In genomic region chr7:150435390-150436073, GRCh38 we compare ENCODE assay signal across 1 cellular context.
TF ChIP-seq lines count a peak whose summit lies in the region.

No MANE protein-coding gene starts in this region.

TF ChIP-seq in K562, 482 proteins besides CTCF, POLR2A, EP300 and RAD21 (continued from another document):
- TF ChIP-seq ZNF280A (IDR thresholded peaks at IDR 0.05; ENCODE audit: low read depth, partially characterized antibody) = no peak
- no peak for TF ChIP-seq GABPB2 (CRISPR knock-in tag; conservative IDR thresholded peaks at IDR 0.05)
- TF ChIP-seq TFAM (CRISPR knock-in tag; conservative IDR thresholded peaks at IDR 0.05) = no peak
- TF ChIP-seq, protein P1, sequence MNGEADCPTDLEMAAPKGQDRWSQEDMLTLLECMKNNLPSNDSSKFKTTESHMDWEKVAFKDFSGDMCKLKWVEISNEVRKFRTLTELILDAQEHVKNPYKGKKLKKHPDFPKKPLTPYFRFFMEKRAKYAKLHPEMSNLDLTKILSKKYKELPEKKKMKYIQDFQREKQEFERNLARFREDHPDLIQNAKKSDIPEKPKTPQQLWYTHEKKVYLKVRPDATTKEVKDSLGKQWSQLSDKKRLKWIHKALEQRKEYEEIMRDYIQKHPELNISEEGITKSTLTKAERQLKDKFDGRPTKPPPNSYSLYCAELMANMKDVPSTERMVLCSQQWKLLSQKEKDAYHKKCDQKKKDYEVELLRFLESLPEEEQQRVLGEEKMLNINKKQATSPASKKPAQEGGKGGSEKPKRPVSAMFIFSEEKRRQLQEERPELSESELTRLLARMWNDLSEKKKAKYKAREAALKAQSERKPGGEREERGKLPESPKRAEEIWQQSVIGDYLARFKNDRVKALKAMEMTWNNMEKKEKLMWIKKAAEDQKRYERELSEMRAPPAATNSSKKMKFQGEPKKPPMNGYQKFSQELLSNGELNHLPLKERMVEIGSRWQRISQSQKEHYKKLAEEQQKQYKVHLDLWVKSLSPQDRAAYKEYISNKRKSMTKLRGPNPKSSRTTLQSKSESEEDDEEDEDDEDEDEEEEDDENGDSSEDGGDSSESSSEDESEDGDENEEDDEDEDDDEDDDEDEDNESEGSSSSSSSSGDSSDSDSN (IDR thresholded peaks at IDR 0.05; ENCODE audit: borderline replicate concordance in 1 of 2, low read depth in 2 of 2, low read length in 2 of 2) = no peak
- TF ChIP-seq, protein P2, sequence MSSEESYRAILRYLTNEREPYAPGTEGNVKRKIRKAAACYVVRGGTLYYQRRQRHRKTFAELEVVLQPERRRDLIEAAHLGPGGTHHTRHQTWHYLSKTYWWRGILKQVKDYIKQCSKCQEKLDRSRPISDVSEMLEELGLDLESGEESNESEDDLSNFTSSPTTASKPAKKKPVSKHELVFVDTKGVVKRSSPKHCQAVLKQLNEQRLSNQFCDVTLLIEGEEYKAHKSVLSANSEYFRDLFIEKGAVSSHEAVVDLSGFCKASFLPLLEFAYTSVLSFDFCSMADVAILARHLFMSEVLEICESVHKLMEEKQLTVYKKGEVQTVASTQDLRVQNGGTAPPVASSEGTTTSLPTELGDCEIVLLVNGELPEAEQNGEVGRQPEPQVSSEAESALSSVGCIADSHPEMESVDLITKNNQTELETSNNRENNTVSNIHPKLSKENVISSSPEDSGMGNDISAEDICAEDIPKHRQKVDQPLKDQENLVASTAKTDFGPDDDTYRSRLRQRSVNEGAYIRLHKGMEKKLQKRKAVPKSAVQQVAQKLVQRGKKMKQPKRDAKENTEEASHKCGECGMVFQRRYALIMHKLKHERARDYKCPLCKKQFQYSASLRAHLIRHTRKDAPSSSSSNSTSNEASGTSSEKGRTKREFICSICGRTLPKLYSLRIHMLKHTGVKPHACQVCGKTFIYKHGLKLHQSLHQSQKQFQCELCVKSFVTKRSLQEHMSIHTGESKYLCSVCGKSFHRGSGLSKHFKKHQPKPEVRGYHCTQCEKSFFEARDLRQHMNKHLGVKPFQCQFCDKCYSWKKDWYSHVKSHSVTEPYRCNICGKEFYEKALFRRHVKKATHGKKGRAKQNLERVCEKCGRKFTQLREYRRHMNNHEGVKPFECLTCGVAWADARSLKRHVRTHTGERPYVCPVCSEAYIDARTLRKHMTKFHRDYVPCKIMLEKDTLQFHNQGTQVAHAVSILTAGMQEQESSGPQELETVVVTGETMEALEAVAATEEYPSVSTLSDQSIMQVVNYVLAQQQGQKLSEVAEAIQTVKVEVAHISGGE (CRISPR knock-in tag; IDR thresholded peaks at IDR 0.05) = 0 out of 6 replicates have a peak, but pooled peaks of 1 of the 3 experiments have one; percentile 46
- no peak for TF ChIP-seq NBN (IDR thresholded peaks at IDR 0.05; ENCODE audit: low read depth)
- no peak for TF ChIP-seq NUFIP1 (IDR thresholded peaks at IDR 0.05; ENCODE audit: partially characterized antibody)
- TF ChIP-seq SMAD3 (CRISPR knock-in tag; conservative IDR thresholded peaks at IDR 0.05) = peak; percentile 20; the same call in 1 of the 2 replicates
- peak; percentile 13; the same call in 1 of the 2 replicates for TF ChIP-seq PHF8 (IDR thresholded peaks at IDR 0.05; ENCODE audit: borderline replicate concordance, low read length)
- TF ChIP-seq NFIC (IDR thresholded peaks at IDR 0.05) = no peak
- TF ChIP-seq KLF6 (CRISPR knock-in tag; IDR thresholded peaks at IDR 0.05; ENCODE audit: borderline replicate concordance) = no peak
- TF ChIP-seq DIDO1 (tag; IDR thresholded peaks at IDR 0.05; ENCODE audit: low read depth) = 0 out of 2 replicates have a peak, but pooled peaks have one; percentile 9
- TF ChIP-seq, protein P3, sequence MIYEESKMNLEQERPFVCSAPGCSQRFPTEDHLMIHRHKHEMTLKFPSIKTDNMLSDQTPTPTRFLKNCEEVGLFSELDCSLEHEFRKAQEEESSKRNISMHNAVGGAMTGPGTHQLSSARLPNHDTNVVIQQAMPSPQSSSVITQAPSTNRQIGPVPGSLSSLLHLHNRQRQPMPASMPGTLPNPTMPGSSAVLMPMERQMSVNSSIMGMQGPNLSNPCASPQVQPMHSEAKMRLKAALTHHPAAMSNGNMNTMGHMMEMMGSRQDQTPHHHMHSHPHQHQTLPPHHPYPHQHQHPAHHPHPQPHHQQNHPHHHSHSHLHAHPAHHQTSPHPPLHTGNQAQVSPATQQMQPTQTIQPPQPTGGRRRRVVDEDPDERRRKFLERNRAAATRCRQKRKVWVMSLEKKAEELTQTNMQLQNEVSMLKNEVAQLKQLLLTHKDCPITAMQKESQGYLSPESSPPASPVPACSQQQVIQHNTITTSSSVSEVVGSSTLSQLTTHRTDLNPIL (CRISPR knock-in tag; IDR thresholded peaks at IDR 0.05) = 0 out of 2 replicates have a peak, but pooled peaks have one; percentile 15
- peak; percentile 80 for TF ChIP-seq ZNF449 (CRISPR knock-in tag; IDR thresholded peaks at IDR 0.05)
- no peak for TF ChIP-seq KLF1 (tag; IDR thresholded peaks at IDR 0.05)
- no peak for TF ChIP-seq POLR2B (IDR thresholded peaks at IDR 0.05; ENCODE audit: low read depth, partially characterized antibody)
- TF ChIP-seq HNRNPH1 (optimal IDR thresholded peaks at IDR 0.05; ENCODE audit: low read depth, low read length) = no peak
- 0 out of 2 replicates have a peak, but pooled peaks have one; percentile 23 for TF ChIP-seq FOXK1 (CRISPR knock-in tag; IDR thresholded peaks at IDR 0.05; ENCODE audit: borderline replicate concordance)
- TF ChIP-seq, protein P4, sequence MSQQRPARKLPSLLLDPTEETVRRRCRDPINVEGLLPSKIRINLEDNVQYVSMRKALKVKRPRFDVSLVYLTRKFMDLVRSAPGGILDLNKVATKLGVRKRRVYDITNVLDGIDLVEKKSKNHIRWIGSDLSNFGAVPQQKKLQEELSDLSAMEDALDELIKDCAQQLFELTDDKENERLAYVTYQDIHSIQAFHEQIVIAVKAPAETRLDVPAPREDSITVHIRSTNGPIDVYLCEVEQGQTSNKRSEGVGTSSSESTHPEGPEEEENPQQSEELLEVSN (IDR thresholded peaks at IDR 0.05; ENCODE audit: borderline replicate concordance in 1 of 2, extremely low read depth in 1 of 2, insufficient read depth in 1 of 2, insufficient read length in 1 of 2, low read depth in 1 of 2, low read length in 1 of 2, poor library complexity in 1 of 2, severe bottlenecking in 1 of 2) = peak in 1 of 2 experiments; percentile 26
- TF ChIP-seq MYC (IDR thresholded peaks at IDR 0.05; ENCODE audit: low read depth, low read length) = 0 out of 2 replicates have a peak, but pooled peaks have one; percentile 27
- 0 out of 2 replicates have a peak, but pooled peaks have one; percentile 17 for TF ChIP-seq MYC (CRISPR knock-in tag; IDR thresholded peaks at IDR 0.05; ENCODE audit: borderline replicate concordance, low read depth)
- no peak for TF ChIP-seq GTF2E2 (tag; IDR thresholded peaks at IDR 0.05)
- no peak for TF ChIP-seq ILF3 (IDR thresholded peaks at IDR 0.05; ENCODE audit: borderline replicate concordance)
- TF ChIP-seq ZNF639 (CRISPR knock-in tag; conservative IDR thresholded peaks at IDR 0.05 in 1 of 2, IDR thresholded peaks at IDR 0.05 in 1 of 2) = peak in 1 of 2 experiments; percentile 18; a peak in 1 of 4 replicates
- peak; percentile 99 for TF ChIP-seq ZNF766 (CRISPR knock-in tag; conservative IDR thresholded peaks at IDR 0.05)
- no peak for TF ChIP-seq CCNT2 (IDR thresholded peaks at IDR 0.05; ENCODE audit: borderline replicate concordance, extremely low read depth, insufficient read length, low read depth, low read length)
- TF ChIP-seq ZBTB2 (IDR thresholded peaks at IDR 0.05) = no peak
- no peak for TF ChIP-seq ZNF436 (CRISPR knock-in tag; IDR thresholded peaks at IDR 0.05)
- TF ChIP-seq ZNF311 (CRISPR knock-in tag; IDR thresholded peaks at IDR 0.05) = no peak
- peak; percentile 17; the same call in 1 of the 2 replicates for TF ChIP-seq TFE3 (CRISPR knock-in tag; IDR thresholded peaks at IDR 0.05)
- TF ChIP-seq TEAD4 (IDR thresholded peaks at IDR 0.05; ENCODE audit: low read length) = 0 out of 2 replicates have a peak, but pooled peaks have one; percentile 7
- no peak for TF ChIP-seq TEAD4 (CRISPR knock-in tag; IDR thresholded peaks at IDR 0.05; ENCODE audit: borderline replicate concordance)
- no peak for TF ChIP-seq ATF3 (IDR thresholded peaks at IDR 0.05)
- no peak for TF ChIP-seq ATF3 (CRISPR knock-in tag; conservative IDR thresholded peaks at IDR 0.05)
- TF ChIP-seq ELF2 (CRISPR knock-in tag; IDR thresholded peaks at IDR 0.05) = peak; percentile 52; the same call in 1 of the 2 replicates
- no peak for TF ChIP-seq MAFK (IDR thresholded peaks at IDR 0.05; ENCODE audit: low read length)
